Comparison of ENCODE assay signal across 8 cellular contexts in the genomic region with DNA sequence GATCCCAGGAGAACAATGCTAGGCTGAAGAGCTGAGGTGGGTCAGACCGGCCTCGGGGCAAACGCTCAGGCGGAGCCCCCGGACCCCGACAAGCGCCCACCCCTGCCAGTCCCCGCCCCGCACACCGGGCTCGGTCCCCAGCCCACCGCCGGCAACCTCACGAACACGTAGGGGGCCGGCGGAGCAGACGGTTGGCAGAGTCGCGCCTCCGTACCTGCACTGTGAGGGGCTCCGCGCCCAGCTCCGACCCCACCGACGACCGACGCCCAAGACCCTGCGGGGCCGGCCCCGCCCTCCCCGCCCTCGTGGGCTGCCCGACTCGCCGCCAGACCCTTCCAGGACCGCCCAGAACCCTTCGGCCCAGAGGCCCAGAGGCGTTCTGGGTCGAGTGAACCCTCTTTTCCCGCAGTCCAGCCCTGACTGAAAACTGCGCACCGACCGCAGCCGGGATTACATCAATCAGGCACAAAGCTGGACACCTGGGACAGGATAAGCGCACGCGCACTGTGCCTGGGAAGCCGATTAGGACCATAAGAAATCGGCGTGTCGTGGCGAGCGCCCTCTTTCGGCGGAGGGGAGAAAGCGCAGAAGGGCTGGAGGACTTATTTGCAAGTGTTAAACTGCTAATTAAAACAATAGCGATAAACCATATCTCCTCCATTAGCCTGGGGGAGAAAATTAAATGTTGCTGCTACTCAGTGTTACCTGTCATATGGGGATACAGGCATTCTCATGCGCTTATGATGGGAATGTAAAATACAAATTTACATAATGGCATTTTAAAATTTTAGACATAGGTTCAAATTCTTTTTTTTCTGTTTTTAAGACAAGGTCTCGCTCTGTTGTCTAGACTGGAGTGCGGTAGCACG. TPM values are rescaled to one million over a fixed set of nuclear protein-coding genes. Genes with fewer than 3 reads are reported as not detected.
DNase-seq lines count a peak whose midpoint lies in the region; ATAC-seq, FAIRE-seq and TF ChIP-seq lines count a peak whose summit lies in the region.

No MANE protein-coding gene starts in this region.

- H3K36me3 Mint-ChIP-seq in central memory CD8-positive, alpha-beta T cell (ENCODE audit: insufficient read depth), result peaks cover 8% of the 10 kb centered on the region

- peak; percentile 29 for DNase-seq in AG04449 (ENCODE audit: low read depth, low spot score)
- peak; percentile 91 for DNase-seq in NCI-H345 treated with DMSO at 0.1 percent for 48 hours (lab: John Stamatoyannopoulos, UW; ENCODE audit: unreplicated experiment)
- peak; percentile 94 for DNase-seq in activated CD4-positive, CD25-positive, alpha-beta regulatory T cell treated with anti-CD3 and anti-CD28 coated beads, Interleukin-2, amount 50 U/mL, for 16 hours (ENCODE audit: low read depth, low spot score)
- peak; percentile 93 to 99 for DNase-seq in central memory CD8-positive, alpha-beta T cell (ENCODE audit: low spot score in 2 of 2)
- DNase-seq in kidney, result peak; percentile 97
- DNase-seq in stimulated activated CD4-positive, alpha-beta T cell treated with anti-CD3 and anti-CD28 coated beads, Interleukin-15, amount 100 ng/mL, for 24 hours, result peak; percentile 94

- CTCF ChIA-PET in AG04449 (lab: Yijun Ruan, JAX), result interaction anchor here (0.6 to 6.6 kb wide), 43 partner anchors 8 to 568 kb away, joined by 3 to 74 read pairs (median 4); a partner anchor contains a TSS

- no peak for FAIRE-seq in kidney (lab: Jason Lieb, UNC)

- POLR2A ChIA-PET in AG04449 (lab: Yijun Ruan, JAX), result interaction anchor here (0.9 to 1.4 kb wide), 5 partner anchors 9 to 193 kb away, joined by 3 to 4 read pairs (median 3); a partner anchor contains a TSS

- no peaks in the 10 kb centered on the region for H3K9me3 ChIP-seq in kidney (ENCODE audit: control insufficient read depth in 1 of 2, low read length in 2 of 2)

- H3K9ac ChIP-seq in kidney (ENCODE audit: low read length in 2 of 2), result peak overlapping the region; percentile 35 to 75

- H3K4me3 Mint-ChIP-seq in central memory CD8-positive, alpha-beta T cell, result peak overlapping the region; percentile 93

- peaks cover 9 to 13% of the 10 kb centered on the region in 2 donors for H3K4me1 ChIP-seq in kidney (ENCODE audit: control insufficient read depth in 1 of 2, insufficient read depth in 1 of 2, low read depth in 1 of 2, low read length in 2 of 2)

- peak; percentile 57 for ATAC-seq in GM18870 (IDR thresholded peaks at IDR 0.05; ENCODE audit: unreplicated experiment)
- ATAC-seq in HG03159 (IDR thresholded peaks at IDR 0.05; ENCODE audit: unreplicated experiment), result peak; percentile 64
- ATAC-seq in central memory CD8-positive, alpha-beta T cell (replicated peaks; ENCODE audit: extremely low read depth, poor library complexity, severe bottlenecking), result peak; percentile 83

- H3K4me1 Mint-ChIP-seq in central memory CD8-positive, alpha-beta T cell, result peaks cover 5% of the 10 kb centered on the region

- intact Hi-C loops in kidney (cut with DNase I), result no loop called here

- no peaks in the 10 kb centered on the region for H3K36me3 ChIP-seq in kidney (ENCODE audit: control insufficient read depth in 1 of 2, insufficient read depth in 2 of 2, low read length in 2 of 2)

- H3K4me3 ChIP-seq in AG04449 (ENCODE audit: low read depth, low read length) (peak overlapping the region; percentile 72), kidney (ENCODE audit: low read length in 2 of 2) (peak overlapping the region; percentile 69 to 85)

- no peaks in the 10 kb centered on the region for H3K9me3 Mint-ChIP-seq in central memory CD8-positive, alpha-beta T cell

- H3K27ac Mint-ChIP-seq in central memory CD8-positive, alpha-beta T cell (ENCODE audit: low read depth), result peak overlapping the region; percentile 96

- H3K27me3 Mint-ChIP-seq in central memory CD8-positive, alpha-beta T cell, result peaks cover 11% of the 10 kb centered on the region

- H3K27ac ChIP-seq in kidney (ENCODE audit: low read depth in 2 of 2, low read length in 2 of 2), result peak overlapping the region; percentile 92 to 95

- TF ChIP-seq CTCF in AG04449 (IDR thresholded peaks at IDR 0.05; ENCODE audit: insufficient read depth, low read length, missing control alignments), result peak; percentile 90
- peak; percentile 93 for TF ChIP-seq CTCF in kidney (IDR thresholded peaks at IDR 0.05; ENCODE audit: borderline replicate concordance, extremely low read depth, insufficient read depth)

RNA-seq across cellular contexts. Expression of a gene that starts 11.7 kb away (rescaled TPM):
- 134 TPM for total RNA-seq in kidney
- 191 TPM for polyA plus RNA-seq in kidney (ENCODE audit: insufficient read depth, low read depth, low replicate concordance)

RNA-seq across cellular contexts. Expression of a gene that starts 29.6 kb away (rescaled TPM):
- total RNA-seq in kidney, result 11.6 TPM
- 8.8 TPM for polyA plus RNA-seq in kidney (ENCODE audit: insufficient read depth, low read depth, low replicate concordance)

RNA-seq across cellular contexts. Expression of a gene that starts 29.7 kb away (rescaled TPM):
- total RNA-seq in kidney, result 23.3 TPM
- 37.6 TPM for polyA plus RNA-seq in kidney (ENCODE audit: insufficient read depth, low read depth, low replicate concordance)

RNA-seq across cellular contexts. Expression of a gene that starts 48.6 kb away (rescaled TPM):
- 5.2 TPM for total RNA-seq in kidney
- polyA plus RNA-seq in kidney (ENCODE audit: insufficient read depth, low read depth, low replicate concordance), result 1.1 TPM

RNA-seq across cellular contexts. Expression of a gene that starts 49.9 kb away (rescaled TPM):
- total RNA-seq in kidney, result 76.4 TPM
- polyA plus RNA-seq in kidney (ENCODE audit: insufficient read depth, low read depth, low replicate concordance), result 95.6 TPM

Comparison
In these comparisons a context has a peak if more than half of its experiments do, and no peak if none do; other contexts are left out.
1. Peak in every context shown above with its lines: DNase-seq, ATAC-seq, H3K4me3 ChIP-seq and H3K27ac ChIP-seq.
2. DNase-seq: peak in every context shown above with its lines; median percentile 97 in kidney; 96 in central memory CD8-positive, alpha-beta T cell; 94 in activated CD4-positive, CD25-positive, alpha-beta regulatory T cell treated with anti-CD3 and anti-CD28 coated beads, Interleukin-2, amount 50 U/mL, for 16 hours; 94 in stimulated activated CD4-positive, alpha-beta T cell treated with anti-CD3 and anti-CD28 coated beads, Interleukin-15, amount 100 ng/mL, for 24 hours; 91 in NCI-H345 treated with DMSO at 0.1 percent for 48 hours; 29 in AG04449.